ENCODE assay signal across 10 cellular contexts in the genomic region with DNA sequence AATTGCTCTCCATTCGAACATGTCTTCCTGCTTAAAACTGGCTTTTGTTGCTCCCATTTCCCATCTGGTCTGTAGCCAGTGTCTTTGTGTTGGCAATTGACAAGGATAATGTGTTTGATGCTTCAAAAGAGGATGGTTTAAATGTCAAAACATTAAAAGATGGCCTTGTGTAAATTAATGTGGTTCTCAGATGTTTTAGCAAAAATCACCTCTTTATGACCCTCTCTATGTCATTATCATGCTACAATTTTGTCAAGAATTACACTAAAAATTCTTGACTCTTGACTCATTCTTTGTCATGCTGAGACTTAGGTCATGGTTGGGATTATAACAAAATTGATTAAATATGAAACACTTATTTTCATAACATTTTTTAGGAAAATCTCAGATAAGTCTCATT. TPM values are rescaled to one million over a fixed set of nuclear protein-coding genes. Genes with fewer than 3 reads are reported as not detected.
DNase-seq lines count a peak whose midpoint lies in the region; FAIRE-seq and TF ChIP-seq lines count a peak whose summit lies in the region.
"Had no signal": no experiment of that assay in that cellular context is flagged by ENCODE, and none has a peak within 500 bp of the region (broad histone marks: within the 10 kb centered on the region; RNA-seq: fewer than 3 reads in every experiment).

No MANE protein-coding gene starts in this region.

- H3K4me3 Mint-ChIP-seq in osteocyte (ENCODE audit: unreplicated experiment), result no peak overlapping the region

- peaks cover 57% of the 10 kb centered on the region for H3K4me1 Mint-ChIP-seq in osteocyte (ENCODE audit: unreplicated experiment)

- FAIRE-seq in endometrium (lab: Jason Lieb, UNC), result peak; percentile 82

- H3K36me3 Mint-ChIP-seq in osteocyte (ENCODE audit: unreplicated experiment), result no peaks in the 10 kb centered on the region

- H3K27me3 Mint-ChIP-seq in osteocyte (ENCODE audit: unreplicated experiment), result no peaks in the 10 kb centered on the region

- H3K9me3 Mint-ChIP-seq in osteocyte (ENCODE audit: unreplicated experiment), result no peaks in the 10 kb centered on the region

- peak overlapping the region; percentile 89 for H3K27ac Mint-ChIP-seq in osteocyte (ENCODE audit: unreplicated experiment)

- DNase-seq in EL (peak; percentile 83), M059J (ENCODE audit: low read depth) (peak; percentile 61), osteocyte (ENCODE audit: extremely low spot score, unreplicated experiment) (no peak), NOMO-1 treated with dmso at 0.1 percent for 144 hours (lab: John Stamatoyannopoulos, UW; ENCODE audit: unreplicated experiment) (no peak), NCI-H82 treated with DMSO at 0.1 percent for 48 hours (lab: John Stamatoyannopoulos, UW; ENCODE audit: unreplicated experiment) (no peak), COR-L47 (lab: John Stamatoyannopoulos, UW) (no peak), NCI-H187 (lab: John Stamatoyannopoulos, UW) (no peak)
- DNase-seq: activated CD4-positive, alpha-beta T cell treated with anti-CD3 and anti-CD28 coated beads, Interleukin-2, amount 50 U/mL, for 1 hour; stimulated activated CD4-positive, alpha-beta T cell treated with anti-CD3 and anti-CD28 coated beads, Interleukin-4, amount 100 ng/mL, for 4 hours had no signal

- TF ChIP-seq CTCF in osteocyte (IDR thresholded peaks at IDR 0.05), result no peak

RNA-seq across cellular contexts. Expression of a gene that starts 47.4 kb away (rescaled TPM):
- total RNA-seq in M059J (2014; rRNA removed; shearing (Covaris generic)), result 8.2 and 8.4 TPM in 2 replicates
- 6.4 and 8.6 TPM in 2 replicates for total RNA-seq in osteocyte

Comparison
In these comparisons a context has a peak if more than half of its experiments do, and no peak if none do; other contexts are left out.
1. DNase-seq: peak in EL (single experiment) and M059J (single experiment); none in osteocyte (single experiment), NOMO-1 treated with dmso at 0.1 percent for 144 hours (single experiment), NCI-H82 treated with DMSO at 0.1 percent for 48 hours (single experiment), COR-L47 (single experiment) and NCI-H187 (0 of 2).